In the genomic region with DNA sequence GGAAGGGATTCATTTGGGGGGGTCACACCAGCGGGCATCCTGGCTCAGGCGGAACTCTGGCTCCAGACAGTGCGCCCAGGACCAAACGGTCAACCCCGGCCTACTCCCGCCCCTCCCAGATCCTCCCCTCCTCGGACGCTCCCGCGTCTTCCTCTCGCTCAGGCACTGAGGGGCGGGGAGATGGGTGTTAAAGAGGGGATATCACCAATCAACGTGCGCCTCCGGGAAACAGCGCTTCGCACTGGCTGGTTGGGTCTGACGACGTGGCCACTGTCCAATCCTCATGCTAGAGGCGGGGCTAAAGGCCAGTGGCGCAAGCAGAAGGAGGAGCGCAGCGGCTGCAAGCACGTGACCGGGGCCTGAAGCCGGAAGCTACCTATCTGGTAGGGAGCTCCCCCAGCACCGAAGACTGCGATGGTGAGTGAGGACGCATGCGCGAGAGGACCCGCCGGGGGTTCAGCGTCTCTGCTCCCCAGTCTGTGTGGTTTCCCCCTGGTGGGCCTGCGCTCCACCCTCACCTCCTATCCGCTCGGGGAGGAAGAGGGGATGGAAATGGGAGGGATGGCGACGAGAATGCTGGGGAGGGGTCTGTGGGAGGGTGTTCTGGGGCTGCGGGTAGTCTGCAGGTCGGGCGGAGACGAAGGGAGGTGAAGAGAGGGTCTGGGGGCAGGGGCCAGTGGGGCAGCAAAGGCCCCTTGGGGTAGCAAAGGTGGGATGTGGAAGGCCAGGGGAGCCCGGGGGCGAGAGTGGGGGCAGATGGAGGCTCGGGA, we compare ENCODE assay signal across 1 cellular context.
TF ChIP-seq lines count a peak whose summit lies in the region.

A gene (plus strand): TSS at position 360 of the 770 bp plus-strand sequence. CDS start 55 bp downstream, at position 415.

TF ChIP-seq in HepG2, 621 proteins besides CTCF, POLR2A, EP300 and RAD21 (continued from another document and continues in another):
- TF ChIP-seq, protein P1, sequence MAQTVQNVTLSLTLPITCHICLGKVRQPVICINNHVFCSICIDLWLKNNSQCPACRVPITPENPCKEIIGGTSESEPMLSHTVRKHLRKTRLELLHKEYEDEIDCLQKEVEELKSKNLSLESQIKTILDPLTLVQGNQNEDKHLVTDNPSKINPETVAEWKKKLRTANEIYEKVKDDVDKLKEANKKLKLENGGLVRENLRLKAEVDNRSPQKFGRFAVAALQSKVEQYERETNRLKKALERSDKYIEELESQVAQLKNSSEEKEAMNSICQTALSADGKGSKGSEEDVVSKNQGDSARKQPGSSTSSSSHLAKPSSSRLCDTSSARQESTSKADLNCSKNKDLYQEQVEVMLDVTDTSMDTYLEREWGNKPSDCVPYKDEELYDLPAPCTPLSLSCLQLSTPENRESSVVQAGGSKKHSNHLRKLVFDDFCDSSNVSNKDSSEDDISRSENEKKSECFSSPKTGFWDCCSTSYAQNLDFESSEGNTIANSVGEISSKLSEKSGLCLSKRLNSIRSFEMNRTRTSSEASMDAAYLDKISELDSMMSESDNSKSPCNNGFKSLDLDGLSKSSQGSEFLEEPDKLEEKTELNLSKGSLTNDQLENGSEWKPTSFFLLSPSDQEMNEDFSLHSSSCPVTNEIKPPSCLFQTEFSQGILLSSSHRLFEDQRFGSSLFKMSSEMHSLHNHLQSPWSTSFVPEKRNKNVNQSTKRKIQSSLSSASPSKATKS (CRISPR knock-in tag; IDR thresholded peaks at IDR 0.05) = no peak
- TF ChIP-seq KDM4B (CRISPR knock-in tag; IDR thresholded peaks at IDR 0.05) (no peak), SP5 (CRISPR knock-in tag; IDR thresholded peaks at IDR 0.05; ENCODE audit: borderline replicate concordance, low read depth) (peak; percentile 47), ETV5 (CRISPR knock-in tag; IDR thresholded peaks at IDR 0.05; ENCODE audit: borderline replicate concordance) (peak; percentile 94), ZNF557 (CRISPR knock-in tag; IDR thresholded peaks at IDR 0.05) (no peak), ARNTL (CRISPR knock-in tag; IDR thresholded peaks at IDR 0.05) (peak; percentile 95), SRY (CRISPR knock-in tag; IDR thresholded peaks at IDR 0.05) (0 out of 2 replicates have a peak, but pooled peaks have one; percentile 13), ZNF24 (IDR thresholded peaks at IDR 0.05) (no peak), ZNF552 (CRISPR knock-in tag; IDR thresholded peaks at IDR 0.05; ENCODE audit: borderline replicate concordance) (no peak), BCL6 (CRISPR knock-in tag; IDR thresholded peaks at IDR 0.05) (peak; percentile 26), NR2F6 (IDR thresholded peaks at IDR 0.05) (no peak), NR2F6 (CRISPR knock-in tag; IDR thresholded peaks at IDR 0.05) (peak; percentile 35), THAP11 (CRISPR knock-in tag; IDR thresholded peaks at IDR 0.05) (peak; percentile 76), NFYB (CRISPR knock-in tag; IDR thresholded peaks at IDR 0.05) (peak; percentile 95), KAT8 (CRISPR knock-in tag; IDR thresholded peaks at IDR 0.05) (peak; percentile 83), EHMT2 (IDR thresholded peaks at IDR 0.05; ENCODE audit: borderline replicate concordance, low read depth, low read length) (no peak), HOXD1 (CRISPR knock-in tag; IDR thresholded peaks at IDR 0.05) (0 out of 2 replicates have a peak, but pooled peaks have one; percentile 44), ZNF674 (CRISPR knock-in tag; IDR thresholded peaks at IDR 0.05; ENCODE audit: low read depth) (no peak)
- TF ChIP-seq, protein P2, sequence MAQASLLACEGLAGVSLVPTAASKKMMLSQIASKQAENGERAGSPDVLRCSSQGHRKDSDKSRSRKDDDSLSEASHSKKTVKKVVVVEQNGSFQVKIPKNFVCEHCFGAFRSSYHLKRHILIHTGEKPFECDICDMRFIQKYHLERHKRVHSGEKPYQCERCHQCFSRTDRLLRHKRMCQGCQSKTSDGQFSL (CRISPR knock-in tag; IDR thresholded peaks at IDR 0.05) = peak; percentile 48; the same call in 1 of the 2 replicates
- TF ChIP-seq, protein P3, sequence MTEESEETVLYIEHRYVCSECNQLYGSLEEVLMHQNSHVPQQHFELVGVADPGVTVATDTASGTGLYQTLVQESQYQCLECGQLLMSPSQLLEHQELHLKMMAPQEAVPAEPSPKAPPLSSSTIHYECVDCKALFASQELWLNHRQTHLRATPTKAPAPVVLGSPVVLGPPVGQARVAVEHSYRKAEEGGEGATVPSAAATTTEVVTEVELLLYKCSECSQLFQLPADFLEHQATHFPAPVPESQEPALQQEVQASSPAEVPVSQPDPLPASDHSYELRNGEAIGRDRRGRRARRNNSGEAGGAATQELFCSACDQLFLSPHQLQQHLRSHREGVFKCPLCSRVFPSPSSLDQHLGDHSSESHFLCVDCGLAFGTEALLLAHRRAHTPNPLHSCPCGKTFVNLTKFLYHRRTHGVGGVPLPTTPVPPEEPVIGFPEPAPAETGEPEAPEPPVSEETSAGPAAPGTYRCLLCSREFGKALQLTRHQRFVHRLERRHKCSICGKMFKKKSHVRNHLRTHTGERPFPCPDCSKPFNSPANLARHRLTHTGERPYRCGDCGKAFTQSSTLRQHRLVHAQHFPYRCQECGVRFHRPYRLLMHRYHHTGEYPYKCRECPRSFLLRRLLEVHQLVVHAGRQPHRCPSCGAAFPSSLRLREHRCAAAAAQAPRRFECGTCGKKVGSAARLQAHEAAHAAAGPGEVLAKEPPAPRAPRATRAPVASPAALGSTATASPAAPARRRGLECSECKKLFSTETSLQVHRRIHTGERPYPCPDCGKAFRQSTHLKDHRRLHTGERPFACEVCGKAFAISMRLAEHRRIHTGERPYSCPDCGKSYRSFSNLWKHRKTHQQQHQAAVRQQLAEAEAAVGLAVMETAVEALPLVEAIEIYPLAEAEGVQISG (CRISPR knock-in tag; IDR thresholded peaks at IDR 0.05) = peak; percentile 57; the same call in 1 of the 2 replicates
- TF ChIP-seq, protein P4, sequence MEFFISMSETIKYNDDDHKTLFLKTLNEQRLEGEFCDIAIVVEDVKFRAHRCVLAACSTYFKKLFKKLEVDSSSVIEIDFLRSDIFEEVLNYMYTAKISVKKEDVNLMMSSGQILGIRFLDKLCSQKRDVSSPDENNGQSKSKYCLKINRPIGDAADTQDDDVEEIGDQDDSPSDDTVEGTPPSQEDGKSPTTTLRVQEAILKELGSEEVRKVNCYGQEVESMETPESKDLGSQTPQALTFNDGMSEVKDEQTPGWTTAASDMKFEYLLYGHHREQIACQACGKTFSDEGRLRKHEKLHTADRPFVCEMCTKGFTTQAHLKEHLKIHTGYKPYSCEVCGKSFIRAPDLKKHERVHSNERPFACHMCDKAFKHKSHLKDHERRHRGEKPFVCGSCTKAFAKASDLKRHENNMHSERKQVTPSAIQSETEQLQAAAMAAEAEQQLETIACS (CRISPR knock-in tag; IDR thresholded peaks at IDR 0.05) = no peak
- TF ChIP-seq, protein P5, sequence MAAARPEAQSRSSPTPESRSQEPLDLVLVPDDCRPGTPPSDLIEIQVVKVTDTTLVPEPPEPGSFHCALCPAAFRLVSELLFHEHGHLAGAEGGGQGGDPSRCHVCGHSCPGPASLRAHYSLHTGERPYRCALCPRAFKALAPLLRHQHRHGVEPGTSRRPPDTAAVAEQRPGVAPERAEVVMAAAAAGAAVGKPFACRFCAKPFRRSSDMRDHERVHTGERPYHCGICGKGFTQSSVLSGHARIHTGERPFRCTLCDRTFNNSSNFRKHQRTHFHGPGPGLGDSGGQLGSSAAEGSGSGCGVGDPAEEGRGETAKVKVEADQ (CRISPR knock-in tag; IDR thresholded peaks at IDR 0.05; ENCODE audit: borderline replicate concordance) = peak; percentile 84; the same call in 1 of the 2 replicates
- TF ChIP-seq, protein P6, sequence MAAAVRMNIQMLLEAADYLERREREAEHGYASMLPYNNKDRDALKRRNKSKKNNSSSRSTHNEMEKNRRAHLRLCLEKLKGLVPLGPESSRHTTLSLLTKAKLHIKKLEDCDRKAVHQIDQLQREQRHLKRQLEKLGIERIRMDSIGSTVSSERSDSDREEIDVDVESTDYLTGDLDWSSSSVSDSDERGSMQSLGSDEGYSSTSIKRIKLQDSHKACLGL (CRISPR knock-in tag; IDR thresholded peaks at IDR 0.05) = no peak
- TF ChIP-seq, protein P7, sequence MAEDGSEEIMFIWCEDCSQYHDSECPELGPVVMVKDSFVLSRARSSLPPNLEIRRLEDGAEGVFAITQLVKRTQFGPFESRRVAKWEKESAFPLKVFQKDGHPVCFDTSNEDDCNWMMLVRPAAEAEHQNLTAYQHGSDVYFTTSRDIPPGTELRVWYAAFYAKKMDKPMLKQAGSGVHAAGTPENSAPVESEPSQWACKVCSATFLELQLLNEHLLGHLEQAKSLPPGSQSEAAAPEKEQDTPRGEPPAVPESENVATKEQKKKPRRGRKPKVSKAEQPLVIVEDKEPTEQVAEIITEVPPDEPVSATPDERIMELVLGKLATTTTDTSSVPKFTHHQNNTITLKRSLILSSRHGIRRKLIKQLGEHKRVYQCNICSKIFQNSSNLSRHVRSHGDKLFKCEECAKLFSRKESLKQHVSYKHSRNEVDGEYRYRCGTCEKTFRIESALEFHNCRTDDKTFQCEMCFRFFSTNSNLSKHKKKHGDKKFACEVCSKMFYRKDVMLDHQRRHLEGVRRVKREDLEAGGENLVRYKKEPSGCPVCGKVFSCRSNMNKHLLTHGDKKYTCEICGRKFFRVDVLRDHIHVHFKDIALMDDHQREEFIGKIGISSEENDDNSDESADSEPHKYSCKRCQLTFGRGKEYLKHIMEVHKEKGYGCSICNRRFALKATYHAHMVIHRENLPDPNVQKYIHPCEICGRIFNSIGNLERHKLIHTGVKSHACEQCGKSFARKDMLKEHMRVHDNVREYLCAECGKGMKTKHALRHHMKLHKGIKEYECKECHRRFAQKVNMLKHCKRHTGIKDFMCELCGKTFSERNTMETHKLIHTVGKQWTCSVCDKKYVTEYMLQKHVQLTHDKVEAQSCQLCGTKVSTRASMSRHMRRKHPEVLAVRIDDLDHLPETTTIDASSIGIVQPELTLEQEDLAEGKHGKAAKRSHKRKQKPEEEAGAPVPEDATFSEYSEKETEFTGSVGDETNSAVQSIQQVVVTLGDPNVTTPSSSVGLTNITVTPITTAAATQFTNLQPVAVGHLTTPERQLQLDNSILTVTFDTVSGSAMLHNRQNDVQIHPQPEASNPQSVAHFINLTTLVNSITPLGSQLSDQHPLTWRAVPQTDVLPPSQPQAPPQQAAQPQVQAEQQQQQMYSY (CRISPR knock-in tag; IDR thresholded peaks at IDR 0.05) = peak; percentile 60; the same call in 1 of the 2 replicates
- TF ChIP-seq, protein P8, sequence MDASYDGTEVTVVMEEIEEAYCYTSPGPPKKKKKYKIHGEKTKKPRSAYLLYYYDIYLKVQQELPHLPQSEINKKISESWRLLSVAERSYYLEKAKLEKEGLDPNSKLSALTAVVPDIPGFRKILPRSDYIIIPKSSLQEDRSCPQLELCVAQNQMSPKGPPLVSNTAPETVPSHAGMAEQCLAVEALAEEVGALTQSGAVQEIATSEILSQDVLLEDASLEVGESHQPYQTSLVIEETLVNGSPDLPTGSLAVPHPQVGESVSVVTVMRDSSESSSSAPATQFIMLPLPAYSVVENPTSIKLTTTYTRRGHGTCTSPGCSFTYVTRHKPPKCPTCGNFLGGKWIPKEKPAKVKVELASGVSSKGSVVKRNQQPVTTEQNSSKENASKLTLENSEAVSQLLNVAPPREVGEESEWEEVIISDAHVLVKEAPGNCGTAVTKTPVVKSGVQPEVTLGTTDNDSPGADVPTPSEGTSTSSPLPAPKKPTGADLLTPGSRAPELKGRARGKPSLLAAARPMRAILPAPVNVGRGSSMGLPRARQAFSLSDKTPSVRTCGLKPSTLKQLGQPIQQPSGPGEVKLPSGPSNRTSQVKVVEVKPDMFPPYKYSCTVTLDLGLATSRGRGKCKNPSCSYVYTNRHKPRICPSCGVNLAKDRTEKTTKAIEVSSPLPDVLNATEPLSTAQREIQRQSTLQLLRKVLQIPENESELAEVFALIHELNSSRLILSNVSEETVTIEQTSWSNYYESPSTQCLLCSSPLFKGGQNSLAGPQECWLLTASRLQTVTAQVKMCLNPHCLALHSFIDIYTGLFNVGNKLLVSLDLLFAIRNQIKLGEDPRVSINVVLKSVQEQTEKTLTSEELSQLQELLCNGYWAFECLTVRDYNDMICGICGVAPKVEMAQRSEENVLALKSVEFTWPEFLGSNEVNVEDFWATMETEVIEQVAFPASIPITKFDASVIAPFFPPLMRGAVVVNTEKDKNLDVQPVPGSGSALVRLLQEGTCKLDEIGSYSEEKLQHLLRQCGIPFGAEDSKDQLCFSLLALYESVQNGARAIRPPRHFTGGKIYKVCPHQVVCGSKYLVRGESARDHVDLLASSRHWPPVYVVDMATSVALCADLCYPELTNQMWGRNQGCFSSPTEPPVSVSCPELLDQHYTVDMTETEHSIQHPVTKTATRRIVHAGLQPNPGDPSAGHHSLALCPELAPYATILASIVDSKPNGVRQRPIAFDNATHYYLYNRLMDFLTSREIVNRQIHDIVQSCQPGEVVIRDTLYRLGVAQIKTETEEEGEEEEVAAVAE (CRISPR knock-in tag; IDR thresholded peaks at IDR 0.05; ENCODE audit: borderline replicate concordance) = peak; percentile 22; the same call in 1 of the 2 replicates
- TF ChIP-seq, protein P9, sequence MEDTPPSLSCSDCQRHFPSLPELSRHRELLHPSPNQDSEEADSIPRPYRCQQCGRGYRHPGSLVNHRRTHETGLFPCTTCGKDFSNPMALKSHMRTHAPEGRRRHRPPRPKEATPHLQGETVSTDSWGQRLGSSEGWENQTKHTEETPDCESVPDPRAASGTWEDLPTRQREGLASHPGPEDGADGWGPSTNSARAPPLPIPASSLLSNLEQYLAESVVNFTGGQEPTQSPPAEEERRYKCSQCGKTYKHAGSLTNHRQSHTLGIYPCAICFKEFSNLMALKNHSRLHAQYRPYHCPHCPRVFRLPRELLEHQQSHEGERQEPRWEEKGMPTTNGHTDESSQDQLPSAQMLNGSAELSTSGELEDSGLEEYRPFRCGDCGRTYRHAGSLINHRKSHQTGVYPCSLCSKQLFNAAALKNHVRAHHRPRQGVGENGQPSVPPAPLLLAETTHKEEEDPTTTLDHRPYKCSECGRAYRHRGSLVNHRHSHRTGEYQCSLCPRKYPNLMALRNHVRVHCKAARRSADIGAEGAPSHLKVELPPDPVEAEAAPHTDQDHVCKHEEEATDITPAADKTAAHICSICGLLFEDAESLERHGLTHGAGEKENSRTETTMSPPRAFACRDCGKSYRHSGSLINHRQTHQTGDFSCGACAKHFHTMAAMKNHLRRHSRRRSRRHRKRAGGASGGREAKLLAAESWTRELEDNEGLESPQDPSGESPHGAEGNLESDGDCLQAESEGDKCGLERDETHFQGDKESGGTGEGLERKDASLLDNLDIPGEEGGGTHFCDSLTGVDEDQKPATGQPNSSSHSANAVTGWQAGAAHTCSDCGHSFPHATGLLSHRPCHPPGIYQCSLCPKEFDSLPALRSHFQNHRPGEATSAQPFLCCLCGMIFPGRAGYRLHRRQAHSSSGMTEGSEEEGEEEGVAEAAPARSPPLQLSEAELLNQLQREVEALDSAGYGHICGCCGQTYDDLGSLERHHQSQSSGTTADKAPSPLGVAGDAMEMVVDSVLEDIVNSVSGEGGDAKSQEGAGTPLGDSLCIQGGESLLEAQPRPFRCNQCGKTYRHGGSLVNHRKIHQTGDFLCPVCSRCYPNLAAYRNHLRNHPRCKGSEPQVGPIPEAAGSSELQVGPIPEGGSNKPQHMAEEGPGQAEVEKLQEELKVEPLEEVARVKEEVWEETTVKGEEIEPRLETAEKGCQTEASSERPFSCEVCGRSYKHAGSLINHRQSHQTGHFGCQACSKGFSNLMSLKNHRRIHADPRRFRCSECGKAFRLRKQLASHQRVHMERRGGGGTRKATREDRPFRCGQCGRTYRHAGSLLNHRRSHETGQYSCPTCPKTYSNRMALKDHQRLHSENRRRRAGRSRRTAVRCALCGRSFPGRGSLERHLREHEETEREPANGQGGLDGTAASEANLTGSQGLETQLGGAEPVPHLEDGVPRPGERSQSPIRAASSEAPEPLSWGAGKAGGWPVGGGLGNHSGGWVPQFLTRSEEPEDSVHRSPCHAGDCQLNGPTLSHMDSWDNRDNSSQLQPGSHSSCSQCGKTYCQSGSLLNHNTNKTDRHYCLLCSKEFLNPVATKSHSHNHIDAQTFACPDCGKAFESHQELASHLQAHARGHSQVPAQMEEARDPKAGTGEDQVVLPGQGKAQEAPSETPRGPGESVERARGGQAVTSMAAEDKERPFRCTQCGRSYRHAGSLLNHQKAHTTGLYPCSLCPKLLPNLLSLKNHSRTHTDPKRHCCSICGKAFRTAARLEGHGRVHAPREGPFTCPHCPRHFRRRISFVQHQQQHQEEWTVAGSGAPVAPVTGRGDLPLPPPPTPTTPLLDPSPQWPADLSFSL (CRISPR knock-in tag; IDR thresholded peaks at IDR 0.05) = no peak
